Comparison of ENCODE assay signal across 19 cellular contexts in genomic region chr12:105935981-105936380, GRCh38.
A peak's percentile ranks its signal among the peaks of the same experiment; 100 is the strongest.
DNase-seq lines count a peak whose midpoint lies in the region; ATAC-seq and TF ChIP-seq lines count a peak whose summit lies in the region.
"Had no signal": no experiment of that assay in that cellular context is flagged by ENCODE, and none has a peak within 500 bp of the region (broad histone marks: within the 10 kb centered on the region; RNA-seq: fewer than 3 reads in every experiment).

No MANE protein-coding gene starts in this region.

- peak overlapping the region; percentile 83 for H3K18ac ChIP-seq in IMR-90 (ENCODE audit: low read depth, low read length)

- peaks cover 18% of the 10 kb centered on the region for H3K9me1 ChIP-seq in IMR-90 (ENCODE audit: insufficient read depth, low read length)

- CTCF ChIA-PET in IMR-90 (lab: Yijun Ruan, JAX), result interaction anchor here (0.7 to 1.1 kb wide), 3 partner anchors 29 to 518 kb away, joined by 3 to 4 read pairs (median 3); no protein-coding TSS in a partner anchor

- H4K5ac ChIP-seq in IMR-90 (ENCODE audit: low read depth, low read length), result peak overlapping the region; percentile 82; the same call in 1 of the 2 replicates

- H3K56ac ChIP-seq in IMR-90 (ENCODE audit: extremely low read depth, insufficient read depth, low read length), result no peak overlapping the region

- H3K9me3 ChIP-seq in IMR-90 (ENCODE audit: control insufficient read depth, insufficient read depth, low read length), result no peaks in the 10 kb centered on the region
- H3K9me3 ChIP-seq: body of pancreas had no signal

- no peak overlapping the region for H3K9ac ChIP-seq in IMR-90 (ENCODE audit: low read depth, low read length)

- ATAC-seq in IMR-90 (ENCODE audit: low read depth), result 0 out of 2 replicates have a peak, but pooled peaks have one; percentile 9
- ATAC-seq: activated CD8-positive, alpha-beta T cell treated with anti-CD3 and anti-CD28 coated beads, Interleukin-2, amount 10 ng/mL, durations not matched to agents 7 days and 5 days; activated T-helper 17 cell treated with anti-CD3 and anti-CD28 coated beads, Interleukin-2, amount 50 U/mL, for 72 hours; body of pancreas; K562; SK-N-SH treated with all-trans-retinoic acid at 6 μM for 48 hours had no signal

- H3K14ac ChIP-seq in IMR-90 (replicated peaks; ENCODE audit: low read depth, low read length), result peak overlapping the region; percentile 75

- H2AFZ ChIP-seq in IMR-90 (replicated peaks; ENCODE audit: low read length, poor library complexity), result peak overlapping the region; percentile 14

- TF ChIP-seq CTCF in AG09309 (IDR thresholded peaks at IDR 0.05; ENCODE audit: control insufficient read depth, insufficient read depth, low read depth, low read length, missing control alignments) (no peak), IMR-90 (conservative IDR thresholded peaks at IDR 0.05; ENCODE audit: low read depth, low read length) (no peak)

- 100% methylated on average over 1 of the region's 3 CpGs; no CpG with 5 or more reads in 1 of the 2 experiments for WGBS in IMR-90 (ENCODE audit: extremely low coverage in 2 of 2, insufficient read length in 1 of 2), 2 experiments

- TF ChIP-seq POLR2A in IMR-90 (IDR thresholded peaks at IDR 0.05; ENCODE audit: low read depth, low read length), result no peak

- no peak overlapping the region for H3K23ac ChIP-seq in IMR-90 (ENCODE audit: low read depth, low read length)

- intact Hi-C loops in IMR-90 (cut with micrococcal nuclease), result loop anchor here (2.0 kb wide), 1 partner anchor 201 kb away; no protein-coding TSS in a partner anchor

- H3K4me2 ChIP-seq in IMR-90 (ENCODE audit: low read depth, low read length), result no peak overlapping the region

- H3K27ac ChIP-seq in IMR-90 (ENCODE audit: insufficient read depth, low read length), result peak overlapping the region; percentile 19; the same call in 1 of the 2 replicates
- H3K27ac ChIP-seq in angular gyrus (ENCODE audit: low read depth, low read length), result peak overlapping the region; percentile 17
- H3K27ac ChIP-seq: body of pancreas had no signal

- H2BK15ac ChIP-seq in IMR-90 (ENCODE audit: low read depth, low read length), result peak overlapping the region; percentile 77; the same call in 1 of the 3 replicates

- H4K20me1 ChIP-seq in IMR-90 (ENCODE audit: insufficient read depth, low read length), result no peaks in the 10 kb centered on the region

- H2BK5ac ChIP-seq in IMR-90 (ENCODE audit: low read depth, low read length, poor library complexity, severe bottlenecking), result peak overlapping the region; percentile 56

- H2BK120ac ChIP-seq in IMR-90 (ENCODE audit: low read depth, low read length), result peak overlapping the region; percentile 86

- H2AK5ac ChIP-seq in IMR-90 (ENCODE audit: low read depth, low read length), result peak overlapping the region; percentile 41; the same call in 1 of the 2 replicates

- no peaks in the 10 kb centered on the region for H3K27me3 ChIP-seq in IMR-90 (ENCODE audit: control insufficient read depth, insufficient read depth, low read length)
- H3K27me3 ChIP-seq: body of pancreas had no signal

- peaks cover 19% of the 10 kb centered on the region for H3K4me1 ChIP-seq in IMR-90 (ENCODE audit: control insufficient read depth, insufficient read depth, low read length)

- H4K91ac ChIP-seq in IMR-90 (ENCODE audit: insufficient read depth, low read depth, low read length), result peak overlapping the region; percentile 56; the same call in 1 of the 2 replicates

- dilution Hi-C loops in IMR-90 (cut with HindIII; ENCODE audit: low sequenced_read_pairs, unreplicated experiment), result no loop called here

- peak overlapping the region; percentile 89 for H2BK20ac ChIP-seq in IMR-90 (ENCODE audit: low read depth, low read length)

- no peak overlapping the region for H3K4me3 ChIP-seq in AG09309 (ENCODE audit: control insufficient read depth, low read depth, low read length)
- H3K4me3 ChIP-seq in IMR-90 (ENCODE audit: insufficient read depth, low read depth, low read length), result no peak overlapping the region
- H3K4me3 ChIP-seq: body of pancreas, K562 had no signal

- DNase-seq in AG09309 (ENCODE audit: low read depth) (peak; percentile 16), IMR-90 (peak; percentile 57), iris pigment epithelial cell (ENCODE audit: low read depth) (peak; percentile 76), mucosa of gallbladder (ENCODE audit: low spot score) (no peak), amniotic stem cell (lab: John Stamatoyannopoulos, UW) (no peak), NCI-H345 treated with DMSO at 0.1 percent for 48 hours (lab: John Stamatoyannopoulos, UW; ENCODE audit: unreplicated experiment) (no peak), NOMO-1 (lab: John Stamatoyannopoulos, UW; ENCODE audit: unreplicated experiment in 2 of 2) (no peak)
- DNase-seq: activated CD8-positive, alpha-beta T cell treated with anti-CD3 and anti-CD28 coated beads, Interleukin-2, amount 10 ng/mL, durations not matched to agents 7 days and 5 days; AML-193; body of pancreas; effector memory CD4-positive, alpha-beta T cell; HCEC 1CT; mesendoderm; nucleus accumbens; small intestine had no signal

- H3K4ac ChIP-seq in IMR-90 (ENCODE audit: low read depth, low read length), result peak overlapping the region; percentile 81

- POLR2A ChIA-PET in IMR-90 (lab: Charles Lee; ENCODE audit: unreplicated experiment), result no interaction called here

- no peaks in the 10 kb centered on the region for H3K36me3 ChIP-seq in IMR-90 (ENCODE audit: control insufficient read depth, insufficient read depth, low read length)

- TF ChIP-seq RAD21 in IMR-90 (IDR thresholded peaks at IDR 0.05; ENCODE audit: low read length), result no peak

- no peak overlapping the region for H2AK9ac ChIP-seq in IMR-90 (replicated peaks; ENCODE audit: low read depth, low read length, poor library complexity)

- 0 out of 4 replicates have a peak, but pooled peaks cover 0 to 3% of the 10 kb centered on the region in 2 experiments for H3K79me1 ChIP-seq in IMR-90 (ENCODE audit: low read depth in 1 of 2, low read length in 2 of 2)

- no TSS peak for BruUV-seq in IMR-90 (replicated peaks; lab: Mats Ljungman, UMichigan)

- H4K8ac ChIP-seq in IMR-90 (ENCODE audit: low read depth in 2 of 2, low read length in 2 of 2), result peak overlapping the region in 1 of 2 experiments; percentile 78; a peak in 1 of 4 replicates

- in situ Hi-C loops in IMR-90 (cut with MboI; ENCODE audit: low sequenced_read_pairs), result no loop called here

TF ChIP-seq in IMR-90, 13 proteins besides CTCF, POLR2A, EP300 and RAD21:
- TF ChIP-seq FOS (IDR thresholded peaks at IDR 0.05; ENCODE audit: low read depth, low read length), result no peak
- peak; percentile 28; the same call in 1 of the 2 replicates for TF ChIP-seq NFE2L2 (IDR thresholded peaks at IDR 0.05; ENCODE audit: low read depth, low read length)
- no peak for TF ChIP-seq CHD1 (IDR thresholded peaks at IDR 0.05; ENCODE audit: low read depth, low read length)
- peak; percentile 60 for TF ChIP-seq CEBPB (IDR thresholded peaks at IDR 0.05; ENCODE audit: low read depth, low read length)

Comparison
In these comparisons a context has a peak if more than half of its experiments do, and no peak if none do; other contexts are left out.
1. DNase-seq: peak in AG09309 (single experiment), IMR-90 (single experiment) and iris pigment epithelial cell (single experiment); none in mucosa of gallbladder (single experiment), amniotic stem cell (single experiment), NCI-H345 treated with DMSO at 0.1 percent for 48 hours (single experiment) and NOMO-1 (0 of 2).